In the genomic region with DNA sequence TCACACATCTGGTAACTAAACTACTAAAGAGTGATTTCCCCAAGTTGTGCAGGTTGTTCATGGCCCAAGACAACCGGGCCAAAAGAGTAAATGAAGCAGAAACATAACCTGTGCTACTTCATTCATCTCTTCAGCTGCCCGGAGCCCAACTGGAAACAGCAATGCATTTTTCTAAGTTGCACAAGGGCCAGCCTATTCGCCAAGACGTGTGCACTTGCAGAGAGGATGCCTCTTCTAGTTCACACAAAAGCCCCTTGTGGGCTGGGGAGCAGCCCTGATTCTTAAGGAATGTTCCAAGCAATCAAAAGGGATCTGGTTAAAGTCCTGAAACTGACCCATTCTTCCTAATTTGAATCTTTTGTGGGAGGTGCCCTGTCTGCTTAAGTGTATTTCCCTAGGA, we compare ENCODE assay signal across 16 cellular contexts.
DNase-seq lines count a peak whose midpoint lies in the region; ATAC-seq and TF ChIP-seq lines count a peak whose summit lies in the region.
"Had no signal": no experiment of that assay in that cellular context is flagged by ENCODE, and none has a peak within 500 bp of the region (broad histone marks: within the 10 kb centered on the region; RNA-seq: fewer than 3 reads in every experiment).

No MANE protein-coding gene starts in this region.

- H3K9me3 Mint-ChIP-seq in brain, result peaks cover 0 to 8% (median 0%) of the 10 kb centered on the region in 5 experiments
- H3K9me3 Mint-ChIP-seq: CD4-positive, alpha-beta T cell had no signal

- in situ Hi-C loops in brain microvascular endothelial cell (cut with HindIII; ENCODE audit: low pct_ligation_motif_present, low sequenced_read_pairs), result no loop called here

- no peak overlapping the region for H3K18ac ChIP-seq in mesendoderm (ENCODE audit: low read length)

- WGBS in mesendoderm (ENCODE audit: extremely low coverage, insufficient coverage, low lambda C conversion rate), result no CpG with 5 or more reads among the region's 4 CpGs

- no peak for ATAC-seq in GM18498 (IDR thresholded peaks at IDR 0.05; ENCODE audit: unreplicated experiment)
- ATAC-seq: HCT116 had no signal

- H3K79me1 ChIP-seq in mesendoderm (ENCODE audit: low read length), result no peaks in the 10 kb centered on the region

- peak overlapping the region; percentile 20 for H2BK5ac ChIP-seq in mesendoderm (ENCODE audit: low read length)

- no peak overlapping the region for H3K23ac ChIP-seq in mesendoderm (ENCODE audit: low read length)

- no peak overlapping the region for H3K27ac ChIP-seq in mesendoderm (ENCODE audit: low read depth, low read length)
- no peak overlapping the region for H3K27ac ChIP-seq in brain microvascular endothelial cell
- H3K27ac ChIP-seq: HL-60 had no signal

- no peaks in the 10 kb centered on the region for H3K36me3 ChIP-seq in mesendoderm (ENCODE audit: control insufficient read depth, insufficient read depth, low read length)
- H3K36me3 ChIP-seq in brain microvascular endothelial cell (replicated peaks), result no peaks in the 10 kb centered on the region

- no peaks in the 10 kb centered on the region for H3K27me3 Mint-ChIP-seq in brain
- H3K27me3 Mint-ChIP-seq: CD4-positive, alpha-beta T cell had no signal

- H3K4me3 ChIP-seq in mesendoderm (ENCODE audit: low read length) (no peak overlapping the region), brain microvascular endothelial cell (ENCODE audit: low read depth, low read length) (no peak overlapping the region)

- H3K4me1 Mint-ChIP-seq in brain, result peaks cover 64% of the 10 kb centered on the region

- H2BK15ac ChIP-seq in mesendoderm (replicated peaks; ENCODE audit: low read depth), result no peak overlapping the region

- peak overlapping the region; percentile 17 for H3K56ac ChIP-seq in mesendoderm (ENCODE audit: low read length)

- no peak overlapping the region for H4K5ac ChIP-seq in mesendoderm (ENCODE audit: low read length)

- peak; percentile 28 for DNase-seq in COLO829 (ENCODE audit: low spot score)
- DNase-seq in mesendoderm, result peak; percentile 37
- peak; percentile 11 for DNase-seq in pons (ENCODE audit: low spot score)
- no peak for DNase-seq in cerebellar cortex (ENCODE audit: low spot score)
- no peak for DNase-seq in DMS53 (lab: John Stamatoyannopoulos, UW)
- DNase-seq in brain microvascular endothelial cell, result no peak
- DNase-seq: ACHN; C1 segment of cervical spinal cord; CD4-positive, alpha-beta T cell; DMS153; DND-41; GDM1 had no signal

- no peaks in the 10 kb centered on the region for H3K27me3 ChIP-seq in mesendoderm (ENCODE audit: insufficient read depth, low read length, poor library complexity)
- H3K27me3 ChIP-seq in brain microvascular endothelial cell (replicated peaks), result no peaks in the 10 kb centered on the region

- no peak overlapping the region for H3K9ac ChIP-seq in mesendoderm (ENCODE audit: low read length)

- no peak overlapping the region for H2BK120ac ChIP-seq in mesendoderm (ENCODE audit: low read depth, low read length)

- H3K4me2 ChIP-seq in mesendoderm (ENCODE audit: low read length), result no peak overlapping the region

- TF ChIP-seq CTCF in brain (conservative IDR thresholded peaks at IDR 0.05) (no peak), brain microvascular endothelial cell (IDR thresholded peaks at IDR 0.05; ENCODE audit: low read depth, low read length, missing control alignments) (no peak)

- no peak overlapping the region for H2AK5ac ChIP-seq in mesendoderm (ENCODE audit: low read length)

- peaks cover 12% of the 10 kb centered on the region for H3K4me1 ChIP-seq in mesendoderm (ENCODE audit: control insufficient read depth, low read depth, low read length)

- peak overlapping the region in 3 of 5 experiments; percentile 16 to 80 (median 23) for H3K27ac Mint-ChIP-seq in brain
- H3K27ac Mint-ChIP-seq: CD4-positive, alpha-beta T cell had no signal

- no peak overlapping the region for H4K8ac ChIP-seq in mesendoderm (ENCODE audit: low read depth, low read length)

- no peak overlapping the region for H3K4me3 Mint-ChIP-seq in brain
- H3K4me3 Mint-ChIP-seq: CD4-positive, alpha-beta T cell had no signal

- H3K36me3 Mint-ChIP-seq in brain, result peaks cover 8% of the 10 kb centered on the region

- no peaks in the 10 kb centered on the region for H3K79me2 ChIP-seq in mesendoderm (ENCODE audit: control insufficient read depth, insufficient read depth, low read length)

- H3K4ac ChIP-seq in mesendoderm (ENCODE audit: low read depth, low read length), result peak overlapping the region; percentile 24

Comparison
In these comparisons a context has a peak if more than half of its experiments do, and no peak if none do; other contexts are left out.
1. DNase-seq: peak in COLO829 (single experiment), mesendoderm (single experiment) and pons (single experiment); none in cerebellar cortex (single experiment), DMS53 (single experiment) and brain microvascular endothelial cell (single experiment).